In the genomic region with DNA sequence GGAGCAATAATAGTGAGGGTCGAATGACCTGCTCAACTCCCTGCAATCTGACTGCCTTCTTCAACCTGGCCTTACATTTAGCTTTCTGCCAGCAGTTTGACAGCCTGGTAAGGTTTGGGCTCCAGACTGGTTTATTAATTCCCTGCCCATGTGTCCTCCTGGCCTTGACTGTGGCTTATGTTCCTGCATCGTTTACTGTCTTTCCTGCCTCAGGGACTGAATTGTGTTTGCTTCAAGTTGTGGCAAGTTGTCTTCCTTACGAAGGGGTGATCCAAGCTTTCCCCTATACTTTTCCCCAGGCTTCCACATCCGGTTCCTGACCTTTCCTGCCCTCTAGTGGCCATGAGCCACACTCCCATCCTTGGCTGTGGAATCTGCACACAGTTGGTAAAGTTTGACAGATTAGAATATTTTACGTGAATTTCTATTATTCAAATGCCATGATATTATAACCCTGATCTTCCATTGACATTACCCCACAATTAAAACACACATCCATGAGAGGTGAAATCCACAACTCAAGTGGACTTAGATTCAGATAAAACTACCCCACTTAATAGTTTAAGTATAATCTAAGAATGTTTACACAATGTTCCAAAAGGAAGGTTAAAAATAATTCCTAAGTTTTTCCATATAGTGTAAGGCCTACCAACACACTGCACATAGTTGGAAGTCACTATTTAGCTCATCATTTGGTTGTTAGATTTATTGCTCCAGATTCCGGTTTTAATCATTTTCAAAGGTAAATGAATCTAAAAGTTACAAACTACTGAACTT, we compare ENCODE assay signal across 9 cellular contexts.
DNase-seq lines count a peak whose midpoint lies in the region; ATAC-seq, FAIRE-seq and TF ChIP-seq lines count a peak whose summit lies in the region.
"Had no signal": no experiment of that assay in that cellular context is flagged by ENCODE, and none has a peak within 500 bp of the region (broad histone marks: within the 10 kb centered on the region; RNA-seq: fewer than 3 reads in every experiment).

No MANE protein-coding gene starts in this region.

- no peaks in the 10 kb centered on the region for H3K27me3 ChIP-seq in bronchial epithelial cell (ENCODE audit: control insufficient read depth, insufficient read depth, low read length)
- no peaks in the 10 kb centered on the region for H3K27me3 ChIP-seq in uterus

- TF ChIP-seq POLR2A in uterus (IDR thresholded peaks at IDR 0.05): no peak

- DNase-seq in AG09319 (ENCODE audit: extremely low read depth, low read depth) (no peak), GM13977 (ENCODE audit: low spot score) (peak; percentile 23), NCI-H345 treated with DMSO at 0.1 percent for 48 hours (lab: John Stamatoyannopoulos, UW; ENCODE audit: unreplicated experiment) (peak; percentile 2), bronchial epithelial cell (ENCODE audit: low read depth) (peak; percentile 87), left kidney (ENCODE audit: low read depth, low spot score) (peak; percentile 75), uterus (peak; percentile 40 to 42), activated gamma-delta T cell (lab: John Stamatoyannopoulos, UW) (no peak)
- DNase-seq: naive B cell had no signal

- no peak for ATAC-seq in GM18502 (IDR thresholded peaks at IDR 0.05; ENCODE audit: poor library complexity, unreplicated experiment)

- in situ Hi-C loops in GM13977 (cut with MboI; ENCODE audit: low pct_unique_long_range_greater_than_20kb, low sequenced_read_pairs, unreplicated experiment): no loop called here

- H3K4me3 ChIP-seq in bronchial epithelial cell (ENCODE audit: low read depth, low read length): no peak overlapping the region
- H3K4me3 ChIP-seq in uterus: no peak overlapping the region

- no peaks in the 10 kb centered on the region for H3K4me1 ChIP-seq in uterus

- H3K36me3 ChIP-seq in bronchial epithelial cell (ENCODE audit: control insufficient read depth, insufficient read depth, low read length) (no peaks in the 10 kb centered on the region), uterus (no peaks in the 10 kb centered on the region)

- intact Hi-C loops in uterus (cut with DNase I; ENCODE audit: low total_unique reads): no loop called here

- TF ChIP-seq CTCF in AG09319 (IDR thresholded peaks at IDR 0.05; ENCODE audit: low read depth, low read length): peak; percentile 89
- TF ChIP-seq CTCF in GM13977 (IDR thresholded peaks at IDR 0.05; ENCODE audit: extremely low read depth, insufficient read depth, missing control alignments): peak; percentile 84
- TF ChIP-seq CTCF in bronchial epithelial cell (IDR thresholded peaks at IDR 0.05; ENCODE audit: insufficient read depth, low read length, severe bottlenecking): peak; percentile 79
- peak; percentile 49 to 75 (median 60) for TF ChIP-seq CTCF in uterus (IDR thresholded peaks at IDR 0.05)

- no peaks in the 10 kb centered on the region for H3K9me3 ChIP-seq in uterus

- peak overlapping the region; percentile 8 to 22 for H3K27ac ChIP-seq in uterus

- FAIRE-seq in bronchial epithelial cell (lab: Jason Lieb, UNC): peak; percentile 83

Comparison
In these comparisons a context has a peak if more than half of its experiments do, and no peak if none do; other contexts are left out.
1. DNase-seq: peak in GM13977 (single experiment), NCI-H345 treated with DMSO at 0.1 percent for 48 hours (single experiment), bronchial epithelial cell (single experiment), left kidney (single experiment) and uterus (2 of 2); none in AG09319 (single experiment) and activated gamma-delta T cell (single experiment).
2. Peak in every context shown above with its lines, with median percentiles within 50 percentile points of each other: CTCF ChIP-seq.